Comparison of ENCODE assay signal across 16 cellular contexts in the genomic region with DNA sequence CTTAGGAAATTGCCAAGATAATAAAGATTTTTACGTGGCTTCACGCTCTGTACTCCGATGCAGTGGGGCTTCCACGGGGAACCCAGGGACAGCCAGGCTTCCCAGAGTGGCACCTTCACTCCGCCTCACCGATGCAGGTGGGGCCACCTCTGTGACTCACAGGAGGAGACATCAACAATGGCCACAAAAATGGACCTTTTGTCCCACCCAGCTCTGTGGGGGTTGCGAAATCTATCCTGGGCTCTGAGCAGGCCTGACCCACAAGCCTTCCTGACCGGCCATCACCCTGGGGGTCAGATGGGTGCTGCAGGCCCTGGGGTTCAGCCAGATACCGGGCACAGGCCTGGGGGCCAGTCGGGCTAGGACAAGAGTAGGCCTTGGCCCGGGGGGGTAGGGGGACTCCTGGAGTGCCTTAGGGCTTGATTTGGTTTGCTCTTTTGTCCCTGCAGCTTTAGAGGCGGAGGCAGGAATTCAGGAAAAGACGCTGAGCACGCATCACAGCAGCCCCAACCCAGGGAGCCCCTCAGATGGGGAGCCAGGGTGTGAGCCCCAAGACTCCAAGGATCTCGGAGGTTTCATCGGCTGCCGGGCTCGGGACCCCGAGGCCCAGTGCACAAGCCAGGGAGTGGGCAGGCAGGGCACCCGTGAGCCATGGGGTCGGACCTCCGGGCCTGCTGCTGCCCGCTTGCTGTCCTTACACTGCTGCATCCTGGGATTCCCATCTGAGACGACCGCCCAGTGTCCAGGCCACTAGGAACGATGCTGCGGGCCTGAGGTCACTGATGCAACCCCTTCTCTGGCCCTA.
"Had no signal": no experiment of that assay in that cellular context is flagged by ENCODE, and none has a peak within 500 bp of the region (broad histone marks: within the 10 kb centered on the region; RNA-seq: fewer than 3 reads in every experiment).

No MANE protein-coding gene starts in this region.

- DNase-seq: activated CD4-positive, alpha-beta memory T cell treated with anti-CD3 and anti-CD28 coated beads, Interleukin-2, amount 10 ng/mL, durations not matched to agents 7 days and 5 days; activated CD4-positive, alpha-beta T cell treated with anti-CD3 and anti-CD28 coated beads for 36 hours; activated CD8-positive, alpha-beta memory T cell treated with anti-CD3 and anti-CD28 coated beads, Interleukin-2, amount 10 ng/mL, durations not matched to agents 7 days and 5 days; activated naive CD4-positive, alpha-beta T cell; activated naive CD8-positive, alpha-beta T cell treated with anti-CD3 and anti-CD28 coated beads, Interleukin-2, amount 10 ng/mL, durations not matched to agents 7 days and 5 days; amygdala; caudate nucleus; dorsolateral prefrontal cortex; mesenchymal stem cell; mucosa of descending colon; naive B cell; stimulated activated CD4-positive, alpha-beta T cell treated with anti-CD3 and anti-CD28 coated beads, Interleukin-4, amount 100 ng/mL, for 1 hour; stomach; trophoblast cell had no signal

- ATAC-seq: activated CD4-positive, alpha-beta T cell treated with anti-CD3 and anti-CD28 coated beads for 36 hours; activated CD8-positive, alpha-beta memory T cell treated with anti-CD3 and anti-CD28 coated beads, Interleukin-2, amount 10 ng/mL, durations not matched to agents 7 days and 5 days; mucosa of descending colon; stimulated activated effector memory CD8-positive, alpha-beta T cell treated with anti-CD3 and anti-CD28 coated beads, Interleukin-12 subunit alpha, Interleukin-12 subunit beta, amount 100 ng/mL, for 72 hours; WTC11 had no signal
